Comparison of ENCODE assay signal across 11 cellular contexts in the genomic region with DNA sequence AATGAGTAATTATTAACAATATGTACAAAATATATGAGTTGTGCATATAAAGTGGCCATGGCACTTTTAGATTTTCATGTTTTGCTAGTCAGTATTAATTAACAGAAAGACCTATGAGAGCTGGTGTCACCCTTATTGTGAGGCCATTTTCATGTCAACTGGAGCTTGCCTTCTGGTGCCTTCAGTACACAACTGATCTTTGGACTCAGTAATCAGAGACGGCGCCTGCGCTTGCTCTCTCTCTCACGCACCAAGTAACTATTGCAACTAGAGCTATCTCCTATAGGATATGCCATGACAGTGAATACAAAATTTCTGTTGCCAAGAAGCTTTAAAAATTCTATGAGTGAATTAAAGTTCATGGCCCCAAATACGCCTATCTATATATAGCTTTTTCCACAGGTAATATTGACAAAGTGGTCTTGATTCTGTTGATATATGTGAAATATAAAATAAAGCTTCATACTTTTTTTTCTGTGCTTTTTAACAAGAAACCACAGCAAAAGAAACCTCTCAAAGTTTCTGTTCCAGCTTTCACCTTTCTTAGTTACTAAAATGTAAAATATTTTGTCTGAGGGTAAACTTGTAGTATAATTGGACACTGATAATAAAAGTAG. TPM values are rescaled to one million over a fixed set of nuclear protein-coding genes. Genes with fewer than 3 reads are reported as not detected.
A peak's percentile ranks its signal among the peaks of the same experiment; 100 is the strongest.
DNase-seq lines count a peak whose midpoint lies in the region; ATAC-seq and TF ChIP-seq lines count a peak whose summit lies in the region.
"Had no signal": no experiment of that assay in that cellular context is flagged by ENCODE, and none has a peak within 500 bp of the region (broad histone marks: within the 10 kb centered on the region; RNA-seq: fewer than 3 reads in every experiment).

No MANE protein-coding gene starts in this region.

- no peak overlapping the region for H3K18ac ChIP-seq in mesenchymal stem cell (ENCODE audit: low read depth in 1 of 2, low read length in 2 of 2)

- H3K27me3 ChIP-seq in right atrium auricular region: no peaks in the 10 kb centered on the region
- no peaks in the 10 kb centered on the region for H3K27me3 ChIP-seq in WERI-Rb-1 (ENCODE audit: insufficient read depth, low read depth, severe bottlenecking)
- H3K27me3 ChIP-seq in mesenchymal stem cell (ENCODE audit: control insufficient read depth in 1 of 2, insufficient read depth in 1 of 2, low read length in 2 of 2): no peaks in the 10 kb centered on the region
- H3K27me3 ChIP-seq in vagina: no peaks in the 10 kb centered on the region
- H3K27me3 ChIP-seq: BLaER1 had no signal

- no peak for TF ChIP-seq POLR2A in vagina (IDR thresholded peaks at IDR 0.05)

- H2BK12ac ChIP-seq in mesenchymal stem cell (ENCODE audit: low read length in 2 of 2): peak overlapping the region in 1 of 2 experiments; percentile 31

- intact Hi-C loops in left ventricle myocardium superior (cut with micrococcal nuclease) (loop anchor here (10.0 kb wide), 1 partner anchor 94 kb away; no protein-coding TSS in a partner anchor), vagina (cut with DNase I) (loop anchor here (5.0 kb wide), 2 partner anchors 101 to 116 kb away; no protein-coding TSS in a partner anchor)

- no peak overlapping the region for H2BK5ac ChIP-seq in mesenchymal stem cell (ENCODE audit: low read depth, low read length, poor library complexity, severe bottlenecking)

- H3K4me3 ChIP-seq in right atrium auricular region (no peak overlapping the region), WERI-Rb-1 (ENCODE audit: low read depth, low read length) (no peak overlapping the region), mesenchymal stem cell (ENCODE audit: insufficient read depth in 1 of 2, low read depth in 1 of 2, low read length in 2 of 2) (peak overlapping the region in 1 of 2 experiments; percentile 89), vagina (no peak overlapping the region)
- H3K4me3 ChIP-seq: BLaER1 had no signal

- no peak overlapping the region for H4K91ac ChIP-seq in mesenchymal stem cell (ENCODE audit: low read length)

- no peak overlapping the region for H2BK120ac ChIP-seq in mesenchymal stem cell (ENCODE audit: low read depth, low read length)

- H3K36me3 ChIP-seq in right atrium auricular region: no peaks in the 10 kb centered on the region
- peaks cover 6% of the 10 kb centered on the region for H3K36me3 ChIP-seq in WERI-Rb-1
- H3K36me3 ChIP-seq in mesenchymal stem cell (ENCODE audit: control insufficient read depth in 1 of 2, insufficient read depth in 2 of 2, low read depth in 1 of 2, low read length in 2 of 2): no peaks in the 10 kb centered on the region
- no peaks in the 10 kb centered on the region for H3K36me3 ChIP-seq in vagina
- H3K36me3 ChIP-seq: BLaER1 had no signal

- H3K27ac ChIP-seq in right atrium auricular region: peak overlapping the region; percentile 100
- peak overlapping the region; percentile 97 for H3K27ac ChIP-seq in WERI-Rb-1
- H3K27ac ChIP-seq in mesenchymal stem cell (ENCODE audit: low read length, poor library complexity, severe bottlenecking): no peak overlapping the region
- H3K27ac ChIP-seq in vagina: peak overlapping the region; percentile 67
- H3K27ac ChIP-seq: BLaER1 had no signal

- peaks cover 0 to 66% of the 10 kb centered on the region in 2 donors for H3K4me1 ChIP-seq in right atrium auricular region
- peaks cover 11% of the 10 kb centered on the region for H3K4me1 ChIP-seq in mesenchymal stem cell (ENCODE audit: control insufficient read depth, insufficient read depth, low read depth, low read length)
- peaks cover 79% of the 10 kb centered on the region for H3K4me1 ChIP-seq in vagina

- TF ChIP-seq CTCF in right atrium auricular region (IDR thresholded peaks at IDR 0.05) (no peak), WERI-Rb-1 (IDR thresholded peaks at IDR 0.05; ENCODE audit: low read depth, low read length) (no peak), vagina (IDR thresholded peaks at IDR 0.05) (no peak)

- H3K9me3 ChIP-seq in right atrium auricular region (no peaks in the 10 kb centered on the region), WERI-Rb-1 (ENCODE audit: severe bottlenecking) (no peaks in the 10 kb centered on the region), mesenchymal stem cell (ENCODE audit: control insufficient read depth, low read length) (no peaks in the 10 kb centered on the region), vagina (no peaks in the 10 kb centered on the region)
- H3K9me3 ChIP-seq: BLaER1 had no signal

- H2AK5ac ChIP-seq in mesenchymal stem cell (ENCODE audit: low read length, severe bottlenecking): no peak overlapping the region

- H3K9ac ChIP-seq in mesenchymal stem cell (ENCODE audit: low read length): peak overlapping the region; percentile 95

- no peaks in the 10 kb centered on the region for H3K79me1 ChIP-seq in mesenchymal stem cell (replicated peaks; ENCODE audit: low read length, poor library complexity, severe bottlenecking)

- H2AFZ ChIP-seq in mesenchymal stem cell (ENCODE audit: low read depth, low read length): no peak overlapping the region

- ATAC-seq in left ventricle myocardium superior (no peak), GM21360 (IDR thresholded peaks at IDR 0.05; ENCODE audit: unreplicated experiment) (no peak)

- DNase-seq in right atrium auricular region (ENCODE audit: low spot score) (no peak), left ventricle myocardium superior (no peak), WERI-Rb-1 (no peak), mesenchymal stem cell (no peak), vagina (ENCODE audit: extremely low spot score in 2 of 2) (no peak), GM03348 (ENCODE audit: low spot score) (no peak)
- DNase-seq in stimulated activated CD4-positive, alpha-beta T cell treated with anti-CD3 and anti-CD28 coated beads, Interleukin-4, amount 100 ng/mL, for 1 hour: no peak
- DNase-seq: activated CD8-positive, alpha-beta memory T cell treated with anti-CD3 and anti-CD28 coated beads, Interleukin-2, amount 50 U/mL, for 4 hours; NCI-H1694 treated with DMSO at 0.1 percent for 48 hours had no signal

- H3K4me2 ChIP-seq in mesenchymal stem cell (ENCODE audit: low read length, poor library complexity, severe bottlenecking): no peak overlapping the region

- 60% methylated on average over 1 of the region's 5 CpGs for WGBS in mesenchymal stem cell

- H3K14ac ChIP-seq in mesenchymal stem cell (ENCODE audit: low read length in 2 of 2): no peak overlapping the region

- no peak overlapping the region for H2BK15ac ChIP-seq in mesenchymal stem cell (ENCODE audit: low read depth, poor library complexity, severe bottlenecking)

- no peak overlapping the region for H3K4ac ChIP-seq in mesenchymal stem cell (ENCODE audit: low read depth in 1 of 2, low read length in 2 of 2)

- H4K8ac ChIP-seq in mesenchymal stem cell (ENCODE audit: low read length): no peak overlapping the region

- no peak overlapping the region for H3K23ac ChIP-seq in mesenchymal stem cell (ENCODE audit: low read length in 2 of 2)

RNA-seq across cellular contexts. Expression of a gene that starts 2.9 kb away (rescaled TPM):
- total RNA-seq in right atrium auricular region (10 to 100 TPM; 15.8 to 22.2 TPM), left ventricle myocardium superior (14.6 TPM), vagina (19.2 TPM)
- 18.5 TPM for polyA plus RNA-seq in mesenchymal stem cell (2013, experiment 1 of 2)
- polyA plus RNA-seq in mesenchymal stem cell (2013, experiment 2 of 2): 16.0 TPM
